ENCODE assay signal across 21 cellular contexts in the genomic region with DNA sequence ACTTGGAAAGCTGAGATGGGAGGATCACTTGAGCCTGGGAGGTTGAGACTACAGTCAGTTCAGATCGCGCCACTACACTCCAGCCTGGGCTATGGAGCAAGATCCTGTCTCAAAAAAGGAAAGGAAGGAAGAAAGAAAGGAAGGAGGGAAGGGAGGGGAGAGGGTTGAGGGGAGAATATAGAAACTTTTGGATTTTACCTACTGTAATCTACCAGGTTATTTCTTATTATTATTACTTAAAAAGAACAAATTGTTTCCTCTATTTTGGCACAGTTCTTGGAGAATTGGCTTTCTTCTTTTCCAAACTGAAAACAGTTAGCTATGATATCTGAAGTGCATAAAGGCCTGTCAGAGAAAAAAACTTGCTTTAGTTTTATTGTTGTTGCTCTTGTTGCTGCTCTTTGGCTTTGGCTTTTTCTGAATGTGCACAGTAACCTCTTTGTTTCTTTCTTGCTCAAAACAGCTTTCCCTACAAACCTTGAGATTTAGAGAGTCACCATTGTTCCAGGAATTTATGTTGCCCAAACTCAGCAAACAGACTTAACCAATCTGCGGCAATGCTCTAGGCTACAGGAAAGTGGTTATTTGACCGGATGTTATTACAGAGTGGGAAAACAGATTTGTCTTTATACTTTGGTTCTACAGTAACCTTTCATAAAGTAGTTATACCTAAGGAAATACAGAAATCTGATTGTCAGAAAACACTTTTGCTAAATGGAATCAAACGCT.
DNase-seq lines count a peak whose midpoint lies in the region; ATAC-seq and TF ChIP-seq lines count a peak whose summit lies in the region.
"Had no signal": no experiment of that assay in that cellular context is flagged by ENCODE, and none has a peak within 500 bp of the region (broad histone marks: within the 10 kb centered on the region; RNA-seq: fewer than 3 reads in every experiment).

No MANE protein-coding gene starts in this region.

- no peak overlapping the region for H3K4me3 Mint-ChIP-seq in chondrocyte (ENCODE audit: unreplicated experiment)
- no peak overlapping the region for H3K4me3 Mint-ChIP-seq in mesothelial cell of epicardium
- H3K4me3 Mint-ChIP-seq: CD14-positive monocyte had no signal

- no peak overlapping the region for H3K4me3 ChIP-seq in adipocyte (ENCODE audit: low read length)

- H3K36me3 Mint-ChIP-seq in chondrocyte (ENCODE audit: low read depth), result peaks cover under 1% of the 10 kb centered on the region
- H3K36me3 Mint-ChIP-seq in mesothelial cell of epicardium, result no peaks in the 10 kb centered on the region
- H3K36me3 Mint-ChIP-seq: CD14-positive monocyte had no signal

- no peaks in the 10 kb centered on the region for H3K36me3 ChIP-seq in adipocyte (ENCODE audit: control insufficient read depth, insufficient read depth, low read length, severe bottlenecking)

- H3K27me3 ChIP-seq in adipocyte (replicated peaks; ENCODE audit: control insufficient read depth, insufficient read depth, low read length), result no peaks in the 10 kb centered on the region

- no peak overlapping the region for H3K9ac ChIP-seq in adipocyte (ENCODE audit: low read length)

- H3K27me3 Mint-ChIP-seq in chondrocyte (ENCODE audit: low read depth), result no peaks in the 10 kb centered on the region
- H3K27me3 Mint-ChIP-seq in mesothelial cell of epicardium (ENCODE audit: low read depth), result no peaks in the 10 kb centered on the region

- TF ChIP-seq CTCF in chondrocyte (IDR thresholded peaks at IDR 0.05), result no peak
- TF ChIP-seq CTCF in mesothelial cell of epicardium (IDR thresholded peaks at IDR 0.05; ENCODE audit: unreplicated experiment), result no peak

- peak; percentile 77 for ATAC-seq in sciatic nerve
- ATAC-seq: HCT116, Panc1, SK-N-SH treated with all-trans-retinoic acid at 6 μM for 48 hours had no signal

- peak; percentile 58 for DNase-seq in HuH-7 (ENCODE audit: low spot score)
- peak; percentile 3 for DNase-seq in adipocyte (ENCODE audit: low read depth)
- peak; percentile 97 for DNase-seq in foreskin melanocyte
- DNase-seq in sciatic nerve (ENCODE audit: low spot score), result no peak
- DNase-seq in chondrocyte (ENCODE audit: low spot score), result no peak
- DNase-seq in mesothelial cell of epicardium (ENCODE audit: low spot score in 2 of 2, unreplicated experiment in 2 of 2), result no peak
- no peak for DNase-seq in NCI-H1930 (lab: John Stamatoyannopoulos, UW)
- DNase-seq: ACHN, AML-193, Caco-2, DMS153, KG1, NCI-H1436 treated with DMSO at 0.1 percent for 48 hours, NCI-H2081 treated with DMSO at 0.1 percent for 48 hours, NCI-H510A treated with DMSO at 0.1 percent for 48 hours, NCI-H82, Right ventricle myocardium superior had no signal

- H3K4me1 Mint-ChIP-seq in chondrocyte (ENCODE audit: low read depth) (no peaks in the 10 kb centered on the region), mesothelial cell of epicardium (peaks cover 5% of the 10 kb centered on the region)
- H3K4me1 Mint-ChIP-seq: CD14-positive monocyte had no signal

- intact Hi-C loops in sciatic nerve (cut with DNase I), result no loop called here

- H3K9me3 Mint-ChIP-seq in chondrocyte (ENCODE audit: low read depth) (peaks cover 8% of the 10 kb centered on the region), mesothelial cell of epicardium (peaks cover 14% of the 10 kb centered on the region)

- H3K27ac Mint-ChIP-seq in chondrocyte (ENCODE audit: unreplicated experiment), result no peak overlapping the region
- H3K27ac Mint-ChIP-seq in mesothelial cell of epicardium, result no peak overlapping the region
- H3K27ac Mint-ChIP-seq: CD14-positive monocyte had no signal

- peaks cover 4% of the 10 kb centered on the region for H3K9me3 ChIP-seq in adipocyte (ENCODE audit: control insufficient read depth, low read length)

- H3K4me1 ChIP-seq in adipocyte (ENCODE audit: control insufficient read depth, insufficient read depth, low read length), result no peaks in the 10 kb centered on the region
- H3K4me1 ChIP-seq: Caco-2 had no signal

Comparison
In these comparisons a context has a peak if more than half of its experiments do, and no peak if none do; other contexts are left out.
1. DNase-seq: peak in HuH-7 (single experiment), adipocyte (single experiment) and foreskin melanocyte (single experiment); none in sciatic nerve (single experiment), chondrocyte (single experiment), mesothelial cell of epicardium (0 of 2) and NCI-H1930 (0 of 2).